Comparison of ENCODE assay signal across 1 cellular context in the genomic region with DNA sequence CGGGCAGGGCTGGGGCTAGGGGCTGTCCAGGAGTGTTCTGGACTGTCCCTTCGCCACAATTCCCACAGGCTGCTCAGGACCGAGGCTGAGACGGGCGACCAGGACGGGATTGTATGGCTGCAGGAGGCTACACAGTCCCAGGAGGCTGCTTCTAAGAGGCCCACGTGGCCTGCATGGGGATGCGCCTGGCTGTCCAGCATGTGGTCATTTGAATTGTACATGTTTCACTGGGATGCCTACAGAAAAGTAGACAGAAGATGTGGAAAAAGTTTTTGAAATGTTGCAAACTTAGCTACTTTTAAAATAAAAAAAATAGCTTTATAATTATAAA.
TF ChIP-seq lines count a peak whose summit lies in the region.

No MANE protein-coding gene starts in this region.

TF ChIP-seq in GM23338, 12 proteins besides CTCF, POLR2A, EP300 and RAD21 (continued from another document):
- TF ChIP-seq, protein P1, sequence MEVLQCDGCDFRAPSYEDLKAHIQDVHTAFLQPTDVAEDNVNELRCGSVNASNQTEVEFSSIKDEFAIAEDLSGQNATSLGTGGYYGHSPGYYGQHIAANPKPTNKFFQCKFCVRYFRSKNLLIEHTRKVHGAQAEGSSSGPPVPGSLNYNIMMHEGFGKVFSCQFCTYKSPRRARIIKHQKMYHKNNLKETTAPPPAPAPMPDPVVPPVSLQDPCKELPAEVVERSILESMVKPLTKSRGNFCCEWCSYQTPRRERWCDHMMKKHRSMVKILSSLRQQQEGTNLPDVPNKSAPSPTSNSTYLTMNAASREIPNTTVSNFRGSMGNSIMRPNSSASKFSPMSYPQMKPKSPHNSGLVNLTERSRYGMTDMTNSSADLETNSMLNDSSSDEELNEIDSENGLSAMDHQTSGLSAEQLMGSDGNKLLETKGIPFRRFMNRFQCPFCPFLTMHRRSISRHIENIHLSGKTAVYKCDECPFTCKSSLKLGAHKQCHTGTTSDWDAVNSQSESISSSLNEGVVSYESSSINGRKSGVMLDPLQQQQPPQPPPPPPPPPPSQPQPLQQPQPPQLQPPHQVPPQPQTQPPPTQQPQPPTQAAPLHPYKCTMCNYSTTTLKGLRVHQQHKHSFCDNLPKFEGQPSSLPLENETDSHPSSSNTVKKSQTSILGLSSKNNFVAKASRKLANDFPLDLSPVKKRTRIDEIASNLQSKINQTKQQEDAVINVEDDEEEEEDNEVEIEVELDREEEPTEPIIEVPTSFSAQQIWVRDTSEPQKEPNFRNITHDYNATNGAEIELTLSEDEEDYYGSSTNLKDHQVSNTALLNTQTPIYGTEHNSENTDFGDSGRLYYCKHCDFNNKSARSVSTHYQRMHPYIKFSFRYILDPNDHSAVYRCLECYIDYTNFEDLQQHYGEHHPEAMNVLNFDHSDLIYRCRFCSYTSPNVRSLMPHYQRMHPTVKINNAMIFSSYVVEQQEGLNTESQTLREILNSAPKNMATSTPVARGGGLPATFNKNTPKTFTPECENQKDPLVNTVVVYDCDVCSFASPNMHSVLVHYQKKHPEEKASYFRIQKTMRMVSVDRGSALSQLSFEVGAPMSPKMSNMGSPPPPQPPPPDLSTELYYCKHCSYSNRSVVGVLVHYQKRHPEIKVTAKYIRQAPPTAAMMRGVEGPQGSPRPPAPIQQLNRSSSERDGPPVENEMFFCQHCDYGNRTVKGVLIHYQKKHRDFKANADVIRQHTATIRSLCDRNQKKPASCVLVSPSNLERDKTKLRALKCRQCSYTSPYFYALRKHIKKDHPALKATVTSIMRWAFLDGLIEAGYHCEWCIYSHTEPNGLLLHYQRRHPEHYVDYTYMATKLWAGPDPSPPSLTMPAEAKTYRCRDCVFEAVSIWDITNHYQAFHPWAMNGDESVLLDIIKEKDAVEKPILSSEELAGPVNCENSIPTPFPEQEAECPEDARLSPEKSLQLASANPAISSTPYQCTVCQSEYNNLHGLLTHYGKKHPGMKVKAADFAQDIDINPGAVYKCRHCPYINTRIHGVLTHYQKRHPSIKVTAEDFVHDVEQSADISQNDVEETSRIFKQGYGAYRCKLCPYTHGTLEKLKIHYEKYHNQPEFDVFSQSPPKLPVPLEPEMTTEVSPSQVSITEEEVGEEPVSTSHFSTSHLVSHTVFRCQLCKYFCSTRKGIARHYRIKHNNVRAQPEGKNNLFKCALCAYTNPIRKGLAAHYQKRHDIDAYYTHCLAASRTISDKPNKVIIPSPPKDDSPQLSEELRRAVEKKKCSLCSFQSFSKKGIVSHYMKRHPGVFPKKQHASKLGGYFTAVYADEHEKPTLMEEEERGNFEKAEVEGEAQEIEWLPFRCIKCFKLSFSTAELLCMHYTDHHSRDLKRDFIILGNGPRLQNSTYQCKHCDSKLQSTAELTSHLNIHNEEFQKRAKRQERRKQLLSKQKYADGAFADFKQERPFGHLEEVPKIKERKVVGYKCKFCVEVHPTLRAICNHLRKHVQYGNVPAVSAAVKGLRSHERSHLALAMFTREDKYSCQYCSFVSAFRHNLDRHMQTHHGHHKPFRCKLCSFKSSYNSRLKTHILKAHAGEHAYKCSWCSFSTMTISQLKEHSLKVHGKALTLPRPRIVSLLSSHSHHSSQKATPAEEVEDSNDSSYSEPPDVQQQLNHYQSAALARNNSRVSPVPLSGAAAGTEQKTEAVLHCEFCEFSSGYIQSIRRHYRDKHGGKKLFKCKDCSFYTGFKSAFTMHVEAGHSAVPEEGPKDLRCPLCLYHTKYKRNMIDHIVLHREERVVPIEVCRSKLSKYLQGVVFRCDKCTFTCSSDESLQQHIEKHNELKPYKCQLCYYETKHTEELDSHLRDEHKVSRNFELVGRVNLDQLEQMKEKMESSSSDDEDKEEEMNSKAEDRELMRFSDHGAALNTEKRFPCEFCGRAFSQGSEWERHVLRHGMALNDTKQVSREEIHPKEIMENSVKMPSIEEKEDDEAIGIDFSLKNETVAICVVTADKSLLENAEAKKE (CRISPR knock-in tag; IDR thresholded peaks at IDR 0.05), result no peak
- TF ChIP-seq, protein P2, sequence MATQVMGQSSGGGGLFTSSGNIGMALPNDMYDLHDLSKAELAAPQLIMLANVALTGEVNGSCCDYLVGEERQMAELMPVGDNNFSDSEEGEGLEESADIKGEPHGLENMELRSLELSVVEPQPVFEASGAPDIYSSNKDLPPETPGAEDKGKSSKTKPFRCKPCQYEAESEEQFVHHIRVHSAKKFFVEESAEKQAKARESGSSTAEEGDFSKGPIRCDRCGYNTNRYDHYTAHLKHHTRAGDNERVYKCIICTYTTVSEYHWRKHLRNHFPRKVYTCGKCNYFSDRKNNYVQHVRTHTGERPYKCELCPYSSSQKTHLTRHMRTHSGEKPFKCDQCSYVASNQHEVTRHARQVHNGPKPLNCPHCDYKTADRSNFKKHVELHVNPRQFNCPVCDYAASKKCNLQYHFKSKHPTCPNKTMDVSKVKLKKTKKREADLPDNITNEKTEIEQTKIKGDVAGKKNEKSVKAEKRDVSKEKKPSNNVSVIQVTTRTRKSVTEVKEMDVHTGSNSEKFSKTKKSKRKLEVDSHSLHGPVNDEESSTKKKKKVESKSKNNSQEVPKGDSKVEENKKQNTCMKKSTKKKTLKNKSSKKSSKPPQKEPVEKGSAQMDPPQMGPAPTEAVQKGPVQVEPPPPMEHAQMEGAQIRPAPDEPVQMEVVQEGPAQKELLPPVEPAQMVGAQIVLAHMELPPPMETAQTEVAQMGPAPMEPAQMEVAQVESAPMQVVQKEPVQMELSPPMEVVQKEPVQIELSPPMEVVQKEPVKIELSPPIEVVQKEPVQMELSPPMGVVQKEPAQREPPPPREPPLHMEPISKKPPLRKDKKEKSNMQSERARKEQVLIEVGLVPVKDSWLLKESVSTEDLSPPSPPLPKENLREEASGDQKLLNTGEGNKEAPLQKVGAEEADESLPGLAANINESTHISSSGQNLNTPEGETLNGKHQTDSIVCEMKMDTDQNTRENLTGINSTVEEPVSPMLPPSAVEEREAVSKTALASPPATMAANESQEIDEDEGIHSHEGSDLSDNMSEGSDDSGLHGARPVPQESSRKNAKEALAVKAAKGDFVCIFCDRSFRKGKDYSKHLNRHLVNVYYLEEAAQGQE (IDR thresholded peaks at IDR 0.05; ENCODE audit: unreplicated experiment), result no peak
- TF ChIP-seq STAT1 (IDR thresholded peaks at IDR 0.05; ENCODE audit: unreplicated experiment) (no peak), ZNF114 (CRISPR knock-in tag; IDR thresholded peaks at IDR 0.05) (no peak), EZH2 (IDR thresholded peaks at IDR 0.05; ENCODE audit: low read depth, unreplicated experiment) (no peak)
